Comparison of ENCODE assay signal across 8 cellular contexts in the genomic region with DNA sequence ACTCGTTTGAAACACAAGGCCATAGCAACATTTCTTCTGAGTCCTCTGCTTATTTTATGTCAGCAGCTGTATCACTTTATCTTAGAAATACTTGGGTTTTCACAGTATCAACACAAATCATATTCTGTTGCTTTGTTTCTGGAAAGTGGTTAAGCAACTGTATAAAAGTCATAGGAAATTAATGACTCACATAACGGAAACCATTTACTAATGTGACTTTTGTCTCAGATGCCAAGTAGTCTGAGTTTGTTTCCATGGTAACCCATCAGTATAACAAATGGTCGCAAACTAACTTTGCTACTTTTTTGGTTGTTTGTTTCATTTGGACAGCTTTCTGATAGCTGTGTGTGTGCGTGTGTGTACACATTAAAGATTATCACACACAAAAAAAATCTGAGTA. TPM values are rescaled to one million over a fixed set of nuclear protein-coding genes. Genes with fewer than 3 reads are reported as not detected.
A peak's percentile ranks its signal among the peaks of the same experiment; 100 is the strongest.
DNase-seq lines count a peak whose midpoint lies in the region; ATAC-seq and TF ChIP-seq lines count a peak whose summit lies in the region.

No MANE protein-coding gene starts in this region.

- peak overlapping the region; percentile 72 to 87 for H3K27ac ChIP-seq in ascending aorta
- no peak overlapping the region for H3K27ac ChIP-seq in aorta (ENCODE audit: low read depth in 1 of 2, low read length in 2 of 2)

- no peak for TF ChIP-seq CTCF in ascending aorta (IDR thresholded peaks at IDR 0.05)

- WGBS in aorta, 2 donors = 0 to 3% methylated on average over 4 of the region's 4 CpGs

- no peaks in the 10 kb centered on the region for H3K27me3 ChIP-seq in ascending aorta
- H3K27me3 ChIP-seq in aorta (ENCODE audit: control insufficient read depth in 1 of 2, insufficient read depth in 2 of 2, low read length in 1 of 2) = no peaks in the 10 kb centered on the region

- H3K9me3 ChIP-seq in ascending aorta (no peaks in the 10 kb centered on the region), aorta (ENCODE audit: control insufficient read depth, low read length) (no peaks in the 10 kb centered on the region)

- intact Hi-C loops in ascending aorta (cut with DNase I) (loop anchor here (2.0 kb wide), 1 partner anchor 156 kb away; a partner anchor contains a TSS), aorta (cut with DNase I) (loop anchor here in 1 of 2 donors (2.0 to 5.0 kb wide), 2 partner anchors 24 to 34 kb away; no protein-coding TSS in a partner anchor)

- H3K36me3 ChIP-seq in ascending aorta = no peaks in the 10 kb centered on the region
- no peaks in the 10 kb centered on the region for H3K36me3 ChIP-seq in aorta (ENCODE audit: control insufficient read depth in 1 of 2, insufficient read depth in 2 of 2, low read length in 1 of 2)

- peak; percentile 89 for ATAC-seq in aorta (ENCODE audit: low FRiP score)
- no peak for ATAC-seq in GM21447 (IDR thresholded peaks at IDR 0.05; ENCODE audit: unreplicated experiment)
- ATAC-seq in GM21381 (IDR thresholded peaks at IDR 0.05; ENCODE audit: unreplicated experiment) = no peak

- in situ Hi-C loops in G401 (cut with HindIII; ENCODE audit: low sequenced_read_pairs) = no loop called here

- H3K4me3 ChIP-seq in ascending aorta = no peak overlapping the region
- H3K4me3 ChIP-seq in aorta (ENCODE audit: low read length in 2 of 2) = no peak overlapping the region

- H3K4me1 ChIP-seq in ascending aorta = peaks cover 3 to 35% of the 10 kb centered on the region in 2 donors
- peaks cover 0 to 9% of the 10 kb centered on the region in 2 donors for H3K4me1 ChIP-seq in aorta (ENCODE audit: control insufficient read depth in 1 of 2, insufficient read depth in 2 of 2, low read length in 2 of 2)

- peak; percentile 12 for DNase-seq in stimulated activated CD4-positive, alpha-beta T cell treated with anti-CD3 and anti-CD28 coated beads, Interleukin-4, amount 100 ng/mL, for 24 hours
- DNase-seq in stimulated activated CD4-positive, alpha-beta T cell treated with anti-CD3 and anti-CD28 coated beads, Interleukin-2, amount 100 ng/mL, for 24 hours = no peak
- DNase-seq in ascending aorta (ENCODE audit: low spot score in 2 of 2) (no peak), kidney glomerular epithelial cell (lab: John Stamatoyannopoulos, UW) (peak; percentile 47), aorta (no peak), G401 (ENCODE audit: low spot score) (no peak)

RNA-seq across cellular contexts. Expression of a gene that starts 31.0 kb away (rescaled TPM):
- total RNA-seq in ascending aorta (9.6 TPM), aorta (10 to 100 TPM; 13.6 to 34.9 TPM)
- polyA plus RNA-seq in aorta = 10 to 100 TPM in 1 of 2 donors, 1 to 10 TPM in 1; 7.6 to 11.0 TPM
- total RNA-seq in G401 (2014; rRNA removed; shearing (Covaris generic)) = 14.7 and 16.5 TPM in 2 replicates

Comparison
In these comparisons a context has a peak if more than half of its experiments do, and no peak if none do; other contexts are left out.
1. DNase-seq: peak in stimulated activated CD4-positive, alpha-beta T cell treated with anti-CD3 and anti-CD28 coated beads, Interleukin-4, amount 100 ng/mL, for 24 hours (single experiment) and kidney glomerular epithelial cell (single experiment); none in stimulated activated CD4-positive, alpha-beta T cell treated with anti-CD3 and anti-CD28 coated beads, Interleukin-2, amount 100 ng/mL, for 24 hours (0 of 2), ascending aorta (0 of 2), aorta (0 of 2) and G401 (single experiment).
2. H3K27ac ChIP-seq: peak in ascending aorta (2 of 2); none in aorta (0 of 2).